Comparison of ENCODE assay signal across 11 cellular contexts in genomic region chr16:62764572-62764971, GRCh38.
"Had no signal": no experiment of that assay in that cellular context is flagged by ENCODE, and none has a peak within 500 bp of the region (broad histone marks: within the 10 kb centered on the region; RNA-seq: fewer than 3 reads in every experiment).

No MANE protein-coding gene starts in this region.

- H3K36me3 ChIP-seq: HAP-1 had no signal

- DNase-seq: GM23248, GOT3, H7, H9, HCEC 1CT, HFFc6 had no signal

- FAIRE-seq: H1, H54 had no signal

- H3K4me2 ChIP-seq: GM23338 had no signal

- H3K4me1 ChIP-seq: HAP-1 had no signal

- ATAC-seq: GM23338, HCT116 had no signal

- H3K9me3 ChIP-seq: HAP-1 had no signal

- H3K4me3 ChIP-seq: GM23248, GM23338, HAP-1 had no signal

- H3K27ac ChIP-seq: GM23248 had no signal

- H3K9ac ChIP-seq: GM23248 had no signal

- H2AFZ ChIP-seq: GM23248, GM23338 had no signal
